Comparison of ENCODE assay signal across 18 cellular contexts in genomic region chr9:86836797-86837196, GRCh38.
DNase-seq lines count a peak whose midpoint lies in the region; ATAC-seq and TF ChIP-seq lines count a peak whose summit lies in the region.
"Had no signal": no experiment of that assay in that cellular context is flagged by ENCODE, and none has a peak within 500 bp of the region (broad histone marks: within the 10 kb centered on the region; RNA-seq: fewer than 3 reads in every experiment).

No MANE protein-coding gene starts in this region.

- peak overlapping the region in 4 of 5 experiments; percentile 9 to 24 (median 17) for H3K27ac Mint-ChIP-seq in brain
- H3K27ac Mint-ChIP-seq: activated B cell treated with CpG ODN at 0.5 μM for 24 hours, immature natural killer cell, progenitor cell of endocrine pancreas had no signal

- H3K9me3 Mint-ChIP-seq in brain, result no peaks in the 10 kb centered on the region
- H3K9me3 Mint-ChIP-seq: activated B cell treated with CpG ODN at 0.5 μM for 24 hours, immature natural killer cell had no signal

- ATAC-seq in GM18861 (IDR thresholded peaks at IDR 0.05; ENCODE audit: unreplicated experiment) (peak; percentile 97), GM21447 (IDR thresholded peaks at IDR 0.05; ENCODE audit: unreplicated experiment) (peak; percentile 89), HG03045 (IDR thresholded peaks at IDR 0.05; ENCODE audit: unreplicated experiment) (peak; percentile 65), HG03457 (IDR thresholded peaks at IDR 0.05; ENCODE audit: unreplicated experiment) (no peak)

- no peak overlapping the region for H3K27ac ChIP-seq in breast epithelium
- H3K27ac ChIP-seq: adrenal gland had no signal

- H3K27me3 ChIP-seq in breast epithelium, result no peaks in the 10 kb centered on the region
- H3K27me3 ChIP-seq: adrenal gland had no signal

- no peaks in the 10 kb centered on the region for H3K36me3 ChIP-seq in breast epithelium
- H3K36me3 ChIP-seq: adrenal gland had no signal

- DNase-seq in breast epithelium (ENCODE audit: low spot score in 2 of 2) (no peak), NOMO-1 treated with dmso at 0.1 percent for 144 hours (lab: John Stamatoyannopoulos, UW; ENCODE audit: unreplicated experiment) (no peak)
- DNase-seq in stimulated activated CD8-positive, alpha-beta memory T cell treated with anti-CD3 and anti-CD28 coated beads, Interleukin-4, amount 100 ng/mL, for 48 hours, result no peak
- DNase-seq: activated B cell treated with CpG ODN at 0.5 μM for 24 hours; adrenal gland; DMS79; effector CD4-positive, alpha-beta T cell; immature natural killer cell; KG1; NCI-H187 treated with DMSO at 0.1 percent for 48 hours; stimulated activated CD4-positive, alpha-beta T cell treated with anti-CD3 and anti-CD28 coated beads, Interleukin-2, amount 100 ng/mL, for 48 hours; stimulated activated naive CD4-positive, alpha-beta T cell treated with Interleukin-2 at 50 U/mL for 16 hours had no signal

- TF ChIP-seq CTCF in brain (conservative IDR thresholded peaks at IDR 0.05) (no peak), breast epithelium (IDR thresholded peaks at IDR 0.05) (no peak)

- H3K4me1 Mint-ChIP-seq in brain, result peaks cover 60% of the 10 kb centered on the region
- H3K4me1 Mint-ChIP-seq: activated B cell treated with CpG ODN at 0.5 μM for 24 hours, immature natural killer cell had no signal

- no peaks in the 10 kb centered on the region for H3K27me3 Mint-ChIP-seq in brain

- H3K4me3 ChIP-seq in breast epithelium, result no peak overlapping the region
- H3K4me3 ChIP-seq: adrenal gland had no signal

- no peak for TF ChIP-seq POLR2A in breast epithelium (IDR thresholded peaks at IDR 0.05)

- H3K4me1 ChIP-seq in breast epithelium, result no peaks in the 10 kb centered on the region
- H3K4me1 ChIP-seq: adrenal gland had no signal

- H3K9me3 ChIP-seq in breast epithelium, result no peaks in the 10 kb centered on the region
- H3K9me3 ChIP-seq: adrenal gland had no signal

- no peaks in the 10 kb centered on the region for H3K36me3 Mint-ChIP-seq in brain
- H3K36me3 Mint-ChIP-seq: immature natural killer cell had no signal

- intact Hi-C loops in breast epithelium (cut with DNase I; ENCODE audit: low total_unique reads), result no loop called here

- no peak overlapping the region for H3K4me3 Mint-ChIP-seq in brain
- H3K4me3 Mint-ChIP-seq: activated B cell treated with CpG ODN at 0.5 μM for 24 hours, immature natural killer cell had no signal
